8 cellular contexts compared by ENCODE assay signal in genomic region chr22:49933236-49933921, GRCh38. TPM values are rescaled to one million over a fixed set of nuclear protein-coding genes. Genes with fewer than 3 reads are reported as not detected.
DNase-seq lines count a peak whose midpoint lies in the region; TF ChIP-seq lines count a peak whose summit lies in the region.

No MANE protein-coding gene starts in this region.

- H3K27ac Mint-ChIP-seq in activated T-helper 1 cell treated with anti-CD3 and anti-CD28 coated beads, Interleukin-12 subunit alpha, Interleukin-12 subunit beta, Interleukin-2, Interleukin-4 antibody, amounts not matched to agents 30 ng/mL and 10 ng/mL and 1 ng/mL, durations not matched to agents 14 hours and 24 hours and 36 hours, result peak overlapping the region; percentile 49

- H3K9ac ChIP-seq in smooth muscle cell (ENCODE audit: low read depth), result no peak overlapping the region

- H3K4me1 Mint-ChIP-seq in activated T-helper 1 cell treated with anti-CD3 and anti-CD28 coated beads, Interleukin-12 subunit alpha, Interleukin-12 subunit beta, Interleukin-2, Interleukin-4 antibody, amounts not matched to agents 30 ng/mL and 10 ng/mL and 1 ng/mL, durations not matched to agents 14 hours and 24 hours and 36 hours (ENCODE audit: low read depth), result peaks cover 17% of the 10 kb centered on the region

- H3K4me3 ChIP-seq in GM12864 (ENCODE audit: low read depth, low read length), result peak overlapping the region; percentile 78
- no peak overlapping the region for H3K4me3 ChIP-seq in hepatocyte
- H3K4me3 ChIP-seq in sigmoid colon, result no peak overlapping the region
- no peak overlapping the region for H3K4me3 ChIP-seq in smooth muscle cell
- no peak overlapping the region for H3K4me3 ChIP-seq in MG63

- H2AFZ ChIP-seq in hepatocyte, result no peak overlapping the region
- H2AFZ ChIP-seq in smooth muscle cell (ENCODE audit: low read depth), result no peak overlapping the region

- H3K36me3 ChIP-seq in hepatocyte (replicated peaks; ENCODE audit: insufficient read depth, low read depth), result no peaks in the 10 kb centered on the region
- no peaks in the 10 kb centered on the region for H3K36me3 ChIP-seq in sigmoid colon
- no peaks in the 10 kb centered on the region for H3K36me3 ChIP-seq in smooth muscle cell (ENCODE audit: low read depth)
- no peaks in the 10 kb centered on the region for H3K36me3 ChIP-seq in MG63

- no peaks in the 10 kb centered on the region for H3K36me3 Mint-ChIP-seq in activated T-helper 1 cell treated with anti-CD3 and anti-CD28 coated beads, Interleukin-12 subunit alpha, Interleukin-12 subunit beta, Interleukin-2, Interleukin-4 antibody, amounts not matched to agents 30 ng/mL and 10 ng/mL and 1 ng/mL, durations not matched to agents 14 hours and 24 hours and 36 hours (ENCODE audit: low read depth)

- peak in 1 of 4 donors; percentile 31 for TF ChIP-seq EP300 in sigmoid colon (IDR thresholded peaks at IDR 0.05)

- H3K9me3 ChIP-seq in hepatocyte (ENCODE audit: low read depth) (no peaks in the 10 kb centered on the region), sigmoid colon (no peaks in the 10 kb centered on the region), smooth muscle cell (replicated peaks; ENCODE audit: low read depth) (no peaks in the 10 kb centered on the region), MG63 (no peaks in the 10 kb centered on the region)

- intact Hi-C loops in activated T-helper 1 cell treated with anti-CD3 and anti-CD28 coated beads, Interleukin-12 subunit alpha, Interleukin-12 subunit beta, Interleukin-2, Interleukin-4 antibody, amounts not matched to agents 30 ng/mL and 10 ng/mL and 1 ng/mL, durations not matched to agents 14 hours and 24 hours and 36 hours (cut with micrococcal nuclease), result no loop called here
- intact Hi-C loops in sigmoid colon (cut with DNase I), result loop anchor here (5.0 kb wide), 1 partner anchor 269 kb away; the partner anchor contains the start of gene SELENOO

- TF ChIP-seq CTCF in GM12864 (IDR thresholded peaks at IDR 0.05; ENCODE audit: low read depth, low read length, missing control alignments) (no peak), hepatocyte (IDR thresholded peaks at IDR 0.05; ENCODE audit: poor library complexity) (no peak), sigmoid colon (IDR thresholded peaks at IDR 0.05) (no peak), smooth muscle cell (IDR thresholded peaks at IDR 0.05; ENCODE audit: borderline replicate concordance, insufficient read depth, poor library complexity, severe bottlenecking) (no peak)

- no peak for DNase-seq in GM12864 (ENCODE audit: low read depth)
- no peak for DNase-seq in activated T-helper 1 cell treated with anti-CD3 and anti-CD28 coated beads, Interleukin-12 subunit alpha, Interleukin-12 subunit beta, Interleukin-2, Interleukin-4 antibody, amounts not matched to agents 30 ng/mL and 10 ng/mL and 1 ng/mL, durations not matched to agents 14 hours and 24 hours and 36 hours (ENCODE audit: low spot score)
- peak; percentile 34 for DNase-seq in hepatocyte (ENCODE audit: low spot score)
- peak; percentile 94 for DNase-seq in sigmoid colon
- no peak for DNase-seq in SIG-M5 (lab: John Stamatoyannopoulos, UW)
- DNase-seq in T-helper 9 cell, result no peak
- no peak for DNase-seq in smooth muscle cell (lab: John Stamatoyannopoulos, UW; ENCODE audit: unreplicated experiment)
- DNase-seq in MG63, result no peak

- no peaks in the 10 kb centered on the region for H3K9me3 Mint-ChIP-seq in activated T-helper 1 cell treated with anti-CD3 and anti-CD28 coated beads, Interleukin-12 subunit alpha, Interleukin-12 subunit beta, Interleukin-2, Interleukin-4 antibody, amounts not matched to agents 30 ng/mL and 10 ng/mL and 1 ng/mL, durations not matched to agents 14 hours and 24 hours and 36 hours

- H4K20me1 ChIP-seq in hepatocyte (ENCODE audit: insufficient read depth, poor library complexity, severe bottlenecking) (no peaks in the 10 kb centered on the region), smooth muscle cell (ENCODE audit: low read depth) (no peaks in the 10 kb centered on the region)

- no peak overlapping the region for H3K4me2 ChIP-seq in hepatocyte
- H3K4me2 ChIP-seq in smooth muscle cell, result no peak overlapping the region

- peak overlapping the region; percentile 51 for H3K4me3 Mint-ChIP-seq in activated T-helper 1 cell treated with anti-CD3 and anti-CD28 coated beads, Interleukin-12 subunit alpha, Interleukin-12 subunit beta, Interleukin-2, Interleukin-4 antibody, amounts not matched to agents 30 ng/mL and 10 ng/mL and 1 ng/mL, durations not matched to agents 14 hours and 24 hours and 36 hours

- no peaks in the 10 kb centered on the region for H3K9me2 ChIP-seq in hepatocyte (replicated peaks; ENCODE audit: insufficient read depth)

- no peaks in the 10 kb centered on the region for H3F3A ChIP-seq in smooth muscle cell (ENCODE audit: low read depth)

- TF ChIP-seq POLR2A in sigmoid colon (IDR thresholded peaks at IDR 0.05), result no peak

- H3K27me3 Mint-ChIP-seq in activated T-helper 1 cell treated with anti-CD3 and anti-CD28 coated beads, Interleukin-12 subunit alpha, Interleukin-12 subunit beta, Interleukin-2, Interleukin-4 antibody, amounts not matched to agents 30 ng/mL and 10 ng/mL and 1 ng/mL, durations not matched to agents 14 hours and 24 hours and 36 hours (ENCODE audit: insufficient read depth), result no peaks in the 10 kb centered on the region

- H3K27me3 ChIP-seq in hepatocyte (no peaks in the 10 kb centered on the region), sigmoid colon (peaks cover 7 to 15% (median 10%) of the 10 kb centered on the region in 3 donors), smooth muscle cell (ENCODE audit: low read depth) (no peaks in the 10 kb centered on the region), MG63 (no peaks in the 10 kb centered on the region)

- H3K4me1 ChIP-seq in hepatocyte (ENCODE audit: insufficient read depth) (peaks cover 27% of the 10 kb centered on the region), sigmoid colon (peaks cover 0 to 57% (median 55%) of the 10 kb centered on the region in 4 donors), smooth muscle cell (ENCODE audit: low read depth) (peaks cover 7% of the 10 kb centered on the region)

- H3K27ac ChIP-seq in hepatocyte, result peak overlapping the region; percentile 89
- peak overlapping the region; percentile 88 to 96 (median 90) for H3K27ac ChIP-seq in sigmoid colon
- no peak overlapping the region for H3K27ac ChIP-seq in smooth muscle cell (ENCODE audit: low read depth)

- H3K79me2 ChIP-seq in hepatocyte, result no peaks in the 10 kb centered on the region
- no peaks in the 10 kb centered on the region for H3K79me2 ChIP-seq in smooth muscle cell (ENCODE audit: low read depth)

- WGBS in hepatocyte (ENCODE audit: low lambda C conversion rate, missing lambda C conversion rate), result 77% methylated on average over 21 of the region's 21 CpGs
- WGBS in sigmoid colon, 2 donors, result 82 to 85% methylated on average over 21 of the region's 21 CpGs
- 72% methylated on average over 21 of the region's 21 CpGs for WGBS in smooth muscle cell (ENCODE audit: low lambda C conversion rate)

RNA-seq across cellular contexts. Expression of gene CRELD2, which starts 14.9 kb away (rescaled TPM):
- total RNA-seq in activated T-helper 1 cell treated with anti-CD3 and anti-CD28 coated beads, Interleukin-12 subunit alpha, Interleukin-12 subunit beta, Interleukin-2, Interleukin-4 antibody, amounts not matched to agents 30 ng/mL and 10 ng/mL and 1 ng/mL, durations not matched to agents 14 hours and 24 hours and 36 hours, result 48.1 and 51.0 TPM in 2 replicates
- total RNA-seq in hepatocyte (61.9 and 79.7 TPM in 2 replicates), sigmoid colon (10 to 100 TPM; 15.5 to 26.5 (median 23.1) TPM), smooth muscle cell (47.4 and 52.7 TPM in 2 replicates)
- polyA plus RNA-seq in hepatocyte (129 and 151 TPM in 2 replicates), sigmoid colon (10 to 100 TPM in 2 of 3 donors, 1 to 10 TPM in 1; 9.2 to 97.7 (median 11.4) TPM), smooth muscle cell (100 and 127 TPM in 2 replicates)
- 41.8 and 71.8 TPM in 2 replicates for total RNA-seq in MG63 (2014; rRNA removed; shearing (Covaris generic); ENCODE audit: low replicate concordance)

RNA-seq across cellular contexts. Expression of gene ALG12, which starts 15.1 kb away (rescaled TPM):
- 13.1 and 18.5 TPM in 2 replicates for total RNA-seq in activated T-helper 1 cell treated with anti-CD3 and anti-CD28 coated beads, Interleukin-12 subunit alpha, Interleukin-12 subunit beta, Interleukin-2, Interleukin-4 antibody, amounts not matched to agents 30 ng/mL and 10 ng/mL and 1 ng/mL, durations not matched to agents 14 hours and 24 hours and 36 hours
- total RNA-seq in hepatocyte, result 22.4 and 30.8 TPM in 2 replicates
- 62.6 and 69.6 TPM in 2 replicates for polyA plus RNA-seq in hepatocyte
- total RNA-seq in sigmoid colon, result 10 to 100 TPM; 11.4 to 23.9 (median 15.4) TPM
- polyA plus RNA-seq in sigmoid colon, result 10 to 100 TPM in 1 of 3 donors, 1 to 10 TPM in 2; 1.8 to 15.9 (median 2.1) TPM
- 12.7 and 13.9 TPM in 2 replicates for total RNA-seq in smooth muscle cell
- polyA plus RNA-seq in smooth muscle cell, result 42.7 and 45.9 TPM in 2 replicates
- total RNA-seq in MG63 (2014; rRNA removed; shearing (Covaris generic); ENCODE audit: low replicate concordance), result 14.1 and 34.2 TPM in 2 replicates

RNA-seq across cellular contexts. Expression of gene PIM3, which starts 27.2 kb away (rescaled TPM):
- 290 and 291 TPM in 2 replicates for total RNA-seq in activated T-helper 1 cell treated with anti-CD3 and anti-CD28 coated beads, Interleukin-12 subunit alpha, Interleukin-12 subunit beta, Interleukin-2, Interleukin-4 antibody, amounts not matched to agents 30 ng/mL and 10 ng/mL and 1 ng/mL, durations not matched to agents 14 hours and 24 hours and 36 hours
- total RNA-seq in hepatocyte (71.8 and 81.1 TPM in 2 replicates), sigmoid colon (10 to 100 TPM; 26.3 to 50.0 (median 41.8) TPM), smooth muscle cell (19.1 and 20.1 TPM in 2 replicates)
- polyA plus RNA-seq in hepatocyte (131 and 138 TPM in 2 replicates), sigmoid colon (100 to 1,000 TPM in 1 of 3 donors, 10 to 100 TPM in 2; 34.8 to 126 (median 60.1) TPM), smooth muscle cell (43.3 and 51.9 TPM in 2 replicates)
- 29.3 and 37.1 TPM in 2 replicates for total RNA-seq in MG63 (2014; rRNA removed; shearing (Covaris generic); ENCODE audit: low replicate concordance)

Comparison
In these comparisons a context has a peak if more than half of its experiments do, and no peak if none do; other contexts are left out.
1. DNase-seq: peak in hepatocyte (single experiment) and sigmoid colon (single experiment); none in GM12864 (single experiment), activated T-helper 1 cell treated with anti-CD3 and anti-CD28 coated beads, Interleukin-12 subunit alpha, Interleukin-12 subunit beta, Interleukin-2, Interleukin-4 antibody, amounts not matched to agents 30 ng/mL and 10 ng/mL and 1 ng/mL, durations not matched to agents 14 hours and 24 hours and 36 hours (single experiment), SIG-M5 (single experiment), T-helper 9 cell (single experiment), smooth muscle cell (single experiment) and MG63 (single experiment).